Comparison of ENCODE assay signal across 1 cellular context in genomic region chr12:131587565-131587964, GRCh38.
TF ChIP-seq lines count a peak whose summit lies in the region.

No MANE protein-coding gene starts in this region.

TF ChIP-seq in H1, 55 proteins besides CTCF, POLR2A, EP300 and RAD21 (continued from another document):
- TF ChIP-seq FOSL1 (IDR thresholded peaks at IDR 0.05; ENCODE audit: insufficient read depth, low read depth, low read length) (no peak), NANOG (IDR thresholded peaks at IDR 0.05; ENCODE audit: insufficient read depth, low read depth, low read length, poor library complexity, severe bottlenecking) (no peak), CBX5 (IDR thresholded peaks at IDR 0.05; ENCODE audit: low read depth, low read length) (no peak), POLR2AphosphoS5 (IDR thresholded peaks at IDR 0.05; ENCODE audit: low read depth, low read length) (no peak), JUN (IDR thresholded peaks at IDR 0.05; ENCODE audit: low read depth, low read length) (no peak), SP2 (IDR thresholded peaks at IDR 0.05; ENCODE audit: low read length) (no peak), SAP30 (IDR thresholded peaks at IDR 0.05; ENCODE audit: insufficient read depth, insufficient replicate concordance, low read length) (no peak), RFX5 (IDR thresholded peaks at IDR 0.05; ENCODE audit: borderline replicate concordance, low read depth, low read length) (no peak), SIX5 (IDR thresholded peaks at IDR 0.05; ENCODE audit: low read depth, low read length) (no peak)
